In the genomic region with DNA sequence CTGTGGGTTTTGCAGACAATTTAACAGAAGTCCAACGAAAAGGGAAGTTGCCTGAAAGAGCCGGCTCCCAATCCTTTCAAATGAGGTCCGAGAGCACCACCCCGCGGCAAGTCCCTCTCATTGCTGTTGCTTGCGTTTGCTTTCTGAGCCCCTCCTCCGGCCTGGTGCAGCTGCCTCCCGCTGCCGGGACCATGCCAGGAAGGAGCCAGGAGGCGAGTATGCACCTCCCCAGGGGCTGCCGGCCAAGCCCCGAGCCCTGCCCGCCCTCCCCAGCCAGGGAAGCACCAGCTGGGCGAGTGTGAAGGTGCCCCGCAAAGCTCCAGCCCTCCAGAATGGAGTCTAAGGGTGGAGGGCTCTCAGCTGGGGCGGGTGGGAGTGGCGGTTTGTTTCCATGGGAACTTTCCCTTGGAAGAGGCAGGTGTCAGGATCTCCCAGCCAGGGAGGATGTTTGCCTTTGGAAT, we compare ENCODE assay signal across 8 cellular contexts. TPM values are rescaled to one million over a fixed set of nuclear protein-coding genes. Genes with fewer than 3 reads are reported as not detected.
DNase-seq lines count a peak whose midpoint lies in the region; ATAC-seq, FAIRE-seq and TF ChIP-seq lines count a peak whose summit lies in the region.

No MANE protein-coding gene starts in this region.

- WGBS in small intestine, 3 donors = 3 to 4% (median 3%) methylated on average over 17 of the region's 17 CpGs

- H3K27me3 Mint-ChIP-seq in astrocyte (ENCODE audit: low read depth, unreplicated experiment) = peaks cover 21% of the 10 kb centered on the region

- H3K27ac Mint-ChIP-seq in astrocyte (ENCODE audit: unreplicated experiment) = no peak overlapping the region

- peaks cover 6% of the 10 kb centered on the region for H3K9me3 Mint-ChIP-seq in astrocyte (ENCODE audit: unreplicated experiment)

- peak overlapping the region; percentile 26 for H2AFZ ChIP-seq in astrocyte (ENCODE audit: low read depth, low read length)

- H3K36me3 ChIP-seq in HAP-1 (replicated peaks) (no peaks in the 10 kb centered on the region), astrocyte (ENCODE audit: insufficient read depth, low read length) (no peaks in the 10 kb centered on the region), small intestine (ENCODE audit: control insufficient read depth in 2 of 2, insufficient read depth in 2 of 2, low read length in 2 of 2) (no peaks in the 10 kb centered on the region)

- H3K27me3 ChIP-seq in HAP-1 (ENCODE audit: low read depth) = peaks cover 12% of the 10 kb centered on the region
- H3K27me3 ChIP-seq in astrocyte (ENCODE audit: insufficient read depth, low read length) = peaks cover 2% of the 10 kb centered on the region
- H3K27me3 ChIP-seq in small intestine (ENCODE audit: control insufficient read depth in 2 of 2, insufficient read depth in 2 of 2, low read length in 2 of 2) = no peaks in the 10 kb centered on the region

- no peak overlapping the region for H3K9ac ChIP-seq in astrocyte (ENCODE audit: low read length)

- no peak overlapping the region for H3K4me3 Mint-ChIP-seq in astrocyte (ENCODE audit: unreplicated experiment)

- no peak overlapping the region for H3K4me3 ChIP-seq in HAP-1
- H3K4me3 ChIP-seq in astrocyte (ENCODE audit: insufficient read depth, low read depth, low read length) = no peak overlapping the region
- no peak overlapping the region for H3K4me3 ChIP-seq in small intestine (ENCODE audit: low read depth in 1 of 2, low read length in 2 of 2)

- no peaks in the 10 kb centered on the region for H3K36me3 Mint-ChIP-seq in astrocyte (ENCODE audit: low read depth, unreplicated experiment)

- H3K79me2 ChIP-seq in astrocyte (ENCODE audit: insufficient read depth, low read length) = no peaks in the 10 kb centered on the region

- no peak overlapping the region for H3K27ac ChIP-seq in astrocyte (ENCODE audit: low read depth, low read length)
- no peak overlapping the region for H3K27ac ChIP-seq in small intestine (ENCODE audit: low read depth in 1 of 2, low read length in 1 of 2)

- H3K9me3 ChIP-seq in HAP-1 = no peaks in the 10 kb centered on the region
- no peaks in the 10 kb centered on the region for H3K9me3 ChIP-seq in astrocyte (ENCODE audit: insufficient read depth, low read depth, low read length)
- no peaks in the 10 kb centered on the region for H3K9me3 ChIP-seq in small intestine (ENCODE audit: control insufficient read depth, low read depth)

- in situ Hi-C loops in HAP-1 (cut with MboI; ENCODE audit: low sequenced_read_pairs) = loop anchor here (10.0 kb wide), 1 partner anchor 1680 kb away; no protein-coding TSS in a partner anchor

- DNase-seq in ELF-1 (ENCODE audit: low read depth, low spot score) (peak; percentile 93), HAP-1 (ENCODE audit: low spot score in 2 of 2) (peak; percentile 80 to 90), NCI-H1105 (lab: John Stamatoyannopoulos, UW) (peak; percentile 73), SK-N-DZ (ENCODE audit: low spot score) (peak; percentile 76), astrocyte (ENCODE audit: low read depth) (peak; percentile 49), iPS DF 4.7 (ENCODE audit: extremely low read depth, low spot score) (peak; percentile 56), small intestine (peak; percentile 57)

- peak; percentile 54 for TF ChIP-seq CTCF in astrocyte (IDR thresholded peaks at IDR 0.05; ENCODE audit: insufficient read depth, low read depth, low read length)

- H3K4me2 ChIP-seq in astrocyte (ENCODE audit: low read length) = no peak overlapping the region

- peaks cover 5% of the 10 kb centered on the region for H3K4me1 Mint-ChIP-seq in astrocyte (ENCODE audit: low read depth, unreplicated experiment)

- FAIRE-seq in astrocyte (lab: Jason Lieb, UNC) (no peak), small intestine (lab: Jason Lieb, UNC) (no peak)

- no peaks in the 10 kb centered on the region for H4K20me1 ChIP-seq in astrocyte (ENCODE audit: insufficient read depth, low read length)

- no peaks in the 10 kb centered on the region for H3K4me1 ChIP-seq in HAP-1
- H3K4me1 ChIP-seq in astrocyte (ENCODE audit: insufficient read depth, low read length) = no peaks in the 10 kb centered on the region
- H3K4me1 ChIP-seq in small intestine (ENCODE audit: control insufficient read depth in 2 of 2, insufficient read depth in 1 of 2, low read depth in 1 of 2, low read length in 1 of 2) = no peaks in the 10 kb centered on the region

- no peak for ATAC-seq in GM19324 (IDR thresholded peaks at IDR 0.05; ENCODE audit: low FRiP score, unreplicated experiment)

RNA-seq across cellular contexts. Expression of a gene that starts 25.8 kb away (rescaled TPM):
- polyA plus RNA-seq in SK-N-DZ (2014; cell fraction: cytosol; rRNA removed) = 28.5 and 36.9 TPM in 2 replicates
- 51.0 and 68.0 TPM in 2 replicates for polyA plus RNA-seq in SK-N-DZ (2014; cell fraction: nucleus; rRNA removed)
- total RNA-seq in astrocyte = 32.5 and 33.7 TPM in 2 replicates
- polyA plus RNA-seq in small intestine = 10 to 100 TPM; 15.5 to 28.6 (median 17.8) TPM
